ENCODE assay signal across 29 cellular contexts in the genomic region with DNA sequence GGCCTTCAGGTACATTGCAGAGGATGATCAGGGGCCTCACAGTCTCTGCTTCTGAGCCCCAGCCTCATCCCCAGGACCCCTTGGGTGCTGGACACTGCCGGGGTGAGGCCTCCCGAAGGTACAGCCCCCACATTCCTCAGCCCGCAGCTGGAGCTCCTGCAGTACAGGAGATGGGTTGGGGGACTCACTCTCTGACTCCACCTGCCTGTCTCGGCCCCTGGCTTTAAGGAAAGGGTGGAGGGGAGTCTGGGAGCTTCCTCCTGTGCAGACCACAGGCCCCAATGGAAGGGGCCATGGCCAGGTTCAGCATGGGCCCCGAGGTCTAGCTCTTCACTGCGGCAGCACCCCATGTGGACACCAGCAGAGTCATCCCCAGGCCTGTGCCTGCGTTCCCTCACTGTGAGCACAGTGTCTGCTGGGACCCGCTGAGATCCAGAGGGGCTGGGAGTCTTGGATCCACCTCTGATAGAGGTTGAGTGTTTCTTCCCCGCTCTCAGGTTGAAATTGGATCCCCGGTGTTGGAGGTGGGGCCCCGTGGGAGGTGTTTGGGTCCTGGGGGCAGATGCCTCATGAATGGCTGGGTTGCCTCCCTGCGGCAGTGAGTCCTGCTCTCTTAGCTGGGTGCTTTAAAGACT.
"Had no signal": no experiment of that assay in that cellular context is flagged by ENCODE, and none has a peak within 500 bp of the region (broad histone marks: within the 10 kb centered on the region; RNA-seq: fewer than 3 reads in every experiment).

No MANE protein-coding gene starts in this region.

- DNase-seq: activated CD4-positive, alpha-beta T cell treated with anti-CD3 and anti-CD28 coated beads for 48 hours; activated CD4-positive, alpha-beta T cell treated with anti-CD3 and anti-CD28 coated beads, Interleukin-2, amount 50 U/mL, for 48 hours; activated CD8-positive, alpha-beta memory T cell treated with anti-CD3 and anti-CD28 coated beads for 24 hours; activated naive CD8-positive, alpha-beta T cell treated with anti-CD3 and anti-CD28 coated beads, Interleukin-2, amount 50 U/mL, for 24 hours; activated T-cell treated with anti-CD3 and anti-CD28 coated beads, Interleukin-2, amount 50 U/mL, for 24 hours; amygdala; cerebellar nuclear complex; effector memory CD8-positive, alpha-beta T cell; erythroblast; islet precursor cell; naive B cell; nephron progenitor cell; retina; stimulated activated CD4-positive, alpha-beta T cell treated with anti-CD3 and anti-CD28 coated beads, Interleukin-4, amount 100 ng/mL, for 4 hours; stimulated activated CD8-positive, alpha-beta memory T cell treated with anti-CD3 and anti-CD28 coated beads, Interleukin-4, amount 100 ng/mL, for 48 hours; stimulated activated naive B cell treated with anti-CD40 and anti-IgM and Interleukin-4, amounts not matched to agents 10 μg/mL and 1 μg/mL and 100 μg/mL, for 72 hours; T-helper 9 cell had no signal

- H3K27me3 ChIP-seq: gastroesophageal sphincter, hepatocyte, ovary, suprapubic skin, tibial nerve had no signal

- ATAC-seq: activated CD4-positive, CD25-positive, alpha-beta regulatory T cell treated with anti-CD3 and anti-CD28 coated beads, Interleukin-2, amount 50 U/mL, for 24 hours; activated naive CD8-positive, alpha-beta T cell treated with anti-CD3 and anti-CD28 coated beads, Interleukin-2, amount 50 U/mL, for 24 hours; activated T-helper 17 cell treated with anti-CD3 and anti-CD28 coated beads, Interleukin-2, amount 50 U/mL, for 72 hours; effector memory CD8-positive, alpha-beta T cell; gastroesophageal sphincter; stimulated activated naive B cell treated with anti-CD40 and anti-IgM and Interleukin-4, amounts not matched to agents 10 μg/mL and 1 μg/mL and 100 μg/mL, for 72 hours had no signal

- H3K4me1 ChIP-seq: suprapubic skin, tibial nerve had no signal

- H2AFZ ChIP-seq: hepatocyte had no signal

- H3K4me2 ChIP-seq: hepatocyte had no signal

- H3K4me3 ChIP-seq: coronary artery, gastroesophageal sphincter, hepatocyte, ovary, prostate gland, skin epidermis, suprapubic skin, tibial nerve had no signal

- H3K36me3 ChIP-seq: ovary, prostate gland had no signal

- H3K27ac ChIP-seq: coronary artery, gastroesophageal sphincter, hepatocyte, ovary, prostate gland, skin epidermis, suprapubic skin, tibial nerve, VCaP had no signal

- FAIRE-seq: TTC549 had no signal

- H3K79me2 ChIP-seq: hepatocyte had no signal

- H3K9me3 ChIP-seq: gastroesophageal sphincter, ovary, prostate gland, suprapubic skin, tibial nerve had no signal
